ENCODE assay signal across 18 cellular contexts in genomic region chr10:121891103-121891502, GRCh38. TPM values are rescaled to one million over a fixed set of nuclear protein-coding genes. Genes with fewer than 3 reads are reported as not detected.
A peak's percentile ranks its signal among the peaks of the same experiment; 100 is the strongest.
DNase-seq lines count a peak whose midpoint lies in the region; ATAC-seq and TF ChIP-seq lines count a peak whose summit lies in the region.
"Had no signal": no experiment of that assay in that cellular context is flagged by ENCODE, and none has a peak within 500 bp of the region (broad histone marks: within the 10 kb centered on the region; RNA-seq: fewer than 3 reads in every experiment).

No MANE protein-coding gene starts in this region.

- H3K4me3 ChIP-seq in HUES48 (ENCODE audit: low read depth, low read length), result peak overlapping the region; percentile 6
- no peak overlapping the region for H3K4me3 ChIP-seq in SJCRH30
- H3K4me3 ChIP-seq: SK-N-MC had no signal

- no peak for ATAC-seq in GM18907 (IDR thresholded peaks at IDR 0.05; ENCODE audit: unreplicated experiment)

- peaks cover 48% of the 10 kb centered on the region for H3K36me3 Mint-ChIP-seq in nephron progenitor cell (ENCODE audit: low read depth)

- H3K36me3 ChIP-seq in HUES48 (ENCODE audit: control insufficient read depth, insufficient read depth, low read length) (peaks cover 12% of the 10 kb centered on the region), SJCRH30 (peaks cover 13% of the 10 kb centered on the region)

- H3K9me3 Mint-ChIP-seq in nephron progenitor cell, result no peaks in the 10 kb centered on the region
- H3K9me3 Mint-ChIP-seq: CD14-positive monocyte had no signal

- H3K4me3 Mint-ChIP-seq in nephron progenitor cell, result no peak overlapping the region
- H3K4me3 Mint-ChIP-seq: CD14-positive monocyte had no signal

- no peak for TF ChIP-seq CTCF in nephron progenitor cell (IDR thresholded peaks at IDR 0.05)

- peak overlapping the region; percentile 42 for H3K9ac ChIP-seq in HUES48 (ENCODE audit: low read depth, low read length)

- H3K4me1 Mint-ChIP-seq in nephron progenitor cell, result peaks cover 10% of the 10 kb centered on the region
- H3K4me1 Mint-ChIP-seq: CD14-positive monocyte had no signal

- H3K4me1 ChIP-seq in HUES48 (ENCODE audit: control insufficient read depth, insufficient read depth, low read length), result peaks cover 24% of the 10 kb centered on the region
- no peaks in the 10 kb centered on the region for H3K4me1 ChIP-seq in SJCRH30

- no peaks in the 10 kb centered on the region for H3K27me3 Mint-ChIP-seq in nephron progenitor cell (ENCODE audit: low read depth, poor library complexity)

- DNase-seq in NCI-H526 (lab: John Stamatoyannopoulos, UW) (peak; percentile 86 to 89), iPS DF 19.7 (ENCODE audit: low read depth, low spot score) (peak; percentile 98), nephron progenitor cell (no peak), SJCRH30 (no peak)
- DNase-seq in activated CD4-positive, CD25-positive, alpha-beta regulatory T cell treated with anti-CD3 and anti-CD28 coated beads, Interleukin-2, amount 50 U/mL, for 72 hours, result no peak
- DNase-seq: ACHN, AML-193, DMS 273 treated with DMSO at 0.1 percent for 48 hours, HCEC 1CT, KG1, NCI-H1048, NCI-H1436 treated with DMSO at 0.1 percent for 48 hours, NCI-H2081 treated with DMSO at 0.1 percent for 48 hours, NCI-H748 treated with DMSO at 0.1 percent for 48 hours had no signal

- H3K27ac ChIP-seq in HUES48 (ENCODE audit: low read depth, low read length) (peak overlapping the region; percentile 71), SJCRH30 (no peak overlapping the region)
- H3K27ac ChIP-seq: SK-N-MC had no signal

- H3K27ac Mint-ChIP-seq in nephron progenitor cell, result peak overlapping the region; percentile 3
- H3K27ac Mint-ChIP-seq: CD14-positive monocyte had no signal

- no peaks in the 10 kb centered on the region for H3K9me3 ChIP-seq in HUES48 (ENCODE audit: control insufficient read depth, insufficient read depth, low read length)
- no peaks in the 10 kb centered on the region for H3K9me3 ChIP-seq in SJCRH30 (replicated peaks)

- H3K27me3 ChIP-seq in HUES48 (ENCODE audit: control insufficient read depth, insufficient read depth, low read length), result no peaks in the 10 kb centered on the region
- no peaks in the 10 kb centered on the region for H3K27me3 ChIP-seq in SJCRH30

RNA-seq across cellular contexts. Expression of gene ATE1, which starts 36.7 kb away (rescaled TPM):
- total RNA-seq in SJCRH30 (2014; rRNA removed; shearing (Covaris generic)), result 24.4 and 27.8 TPM in 2 replicates

Comparison
In these comparisons a context has a peak if more than half of its experiments do, and no peak if none do; other contexts are left out.
1. DNase-seq: peak in NCI-H526 (2 of 2) and iPS DF 19.7 (single experiment); none in nephron progenitor cell (single experiment), activated CD4-positive, CD25-positive, alpha-beta regulatory T cell treated with anti-CD3 and anti-CD28 coated beads, Interleukin-2, amount 50 U/mL, for 72 hours (single experiment) and SJCRH30 (0 of 2).